ENCODE assay signal across 19 cellular contexts in the genomic region with DNA sequence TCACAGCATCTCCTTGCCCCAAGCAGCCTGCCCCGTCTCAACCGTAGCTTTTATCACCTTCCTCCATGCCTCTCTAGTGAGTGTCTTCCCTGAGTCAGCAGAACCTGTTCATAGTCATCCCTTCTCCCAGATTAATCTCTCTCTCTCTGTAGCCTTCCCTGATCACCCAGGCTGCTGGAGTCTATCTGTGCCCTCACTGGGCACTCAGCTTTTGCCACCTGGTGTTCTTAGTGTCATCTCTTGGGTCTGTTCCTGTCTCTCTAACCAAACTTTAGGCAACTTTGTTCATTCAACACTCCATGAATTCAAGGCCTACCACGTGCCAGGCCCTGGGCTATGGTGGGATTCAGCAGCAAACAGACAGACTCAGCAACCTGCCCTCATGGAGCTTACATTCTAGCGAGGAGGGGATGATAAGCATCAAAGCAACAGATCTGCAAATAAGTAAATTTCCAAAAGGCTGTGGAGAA.
DNase-seq lines count a peak whose midpoint lies in the region; ATAC-seq, FAIRE-seq and TF ChIP-seq lines count a peak whose summit lies in the region.
"Had no signal": no experiment of that assay in that cellular context is flagged by ENCODE, and none has a peak within 500 bp of the region (broad histone marks: within the 10 kb centered on the region; RNA-seq: fewer than 3 reads in every experiment).

No MANE protein-coding gene starts in this region.

- H3K4me1 ChIP-seq in heart left ventricle (peaks cover 5 to 69% (median 51%) of the 10 kb centered on the region in 12 donors), gastrocnemius medialis (peaks cover 0 to 18% of the 10 kb centered on the region in 2 donors), mammary epithelial cell (ENCODE audit: insufficient read depth, low read length) (no peaks in the 10 kb centered on the region)

- H3K9me3 Mint-ChIP-seq in activated B cell treated with CpG ODN at 0.5 μM for 24 hours, result no peaks in the 10 kb centered on the region
- H3K9me3 Mint-ChIP-seq: activated T-cell treated with anti-CD3 and anti-CD28 coated beads, Interleukin-2, amount 50 U/mL, for 24 hours; memory B cell; WTC11 had no signal

- no peak for ATAC-seq in activated B cell treated with CpG ODN at 0.5 μM for 24 hours (ENCODE audit: low read depth)
- ATAC-seq in heart left ventricle, result no peak
- no peak for ATAC-seq in gastrocnemius medialis
- no peak for ATAC-seq in HG03045 (IDR thresholded peaks at IDR 0.05; ENCODE audit: unreplicated experiment)
- ATAC-seq: WTC11 had no signal

- DNase-seq in GM12892 (ENCODE audit: insufficient read length), result no peak
- peak; percentile 12 for DNase-seq in activated B cell treated with CpG ODN at 0.5 μM for 24 hours
- DNase-seq in heart left ventricle, result peak in 2 of 5 donors; percentile 3 to 8
- peak; percentile 1 for DNase-seq in gastrocnemius medialis
- no peak for DNase-seq in mammary epithelial cell
- DNase-seq in medulla oblongata (ENCODE audit: extremely low spot score), result no peak
- no peak for DNase-seq in activated CD4-positive, alpha-beta T cell treated with anti-CD3 and anti-CD28 coated beads, Interleukin-2, amount 50 U/mL, for 48 hours
- DNase-seq: C1 segment of cervical spinal cord, DMS79 treated with DMSO at 0.1 percent for 48 hours, NCI-H1436 treated with DMSO at 0.1 percent for 48 hours, NCI-H510A treated with DMSO at 0.1 percent for 48 hours, small intestine, SW 1271 had no signal

- no peaks in the 10 kb centered on the region for H3K9me3 ChIP-seq in heart left ventricle
- H3K9me3 ChIP-seq in gastrocnemius medialis, result no peaks in the 10 kb centered on the region
- no peaks in the 10 kb centered on the region for H3K9me3 ChIP-seq in mammary epithelial cell (replicated peaks; ENCODE audit: insufficient read depth, low read length)

- dilution Hi-C loops in mammary epithelial cell (cut with HindIII; ENCODE audit: low sequenced_read_pairs), result no loop called here

- H3K36me3 ChIP-seq in heart left ventricle (peaks cover 0 to 6% (median 0%) of the 10 kb centered on the region in 9 donors), gastrocnemius medialis (no peaks in the 10 kb centered on the region), mammary epithelial cell (ENCODE audit: insufficient read depth, low read length) (no peaks in the 10 kb centered on the region)

- no peaks in the 10 kb centered on the region for H3K27me3 Mint-ChIP-seq in activated B cell treated with CpG ODN at 0.5 μM for 24 hours
- H3K27me3 Mint-ChIP-seq: activated T-cell treated with anti-CD3 and anti-CD28 coated beads, Interleukin-2, amount 50 U/mL, for 24 hours; memory B cell had no signal

- no peak overlapping the region for H3K27ac Mint-ChIP-seq in activated B cell treated with CpG ODN at 0.5 μM for 24 hours
- H3K27ac Mint-ChIP-seq: activated T-cell treated with anti-CD3 and anti-CD28 coated beads, Interleukin-2, amount 50 U/mL, for 24 hours; memory B cell; WTC11 had no signal

- TF ChIP-seq POLR2A in GM12892 (IDR thresholded peaks at IDR 0.05; ENCODE audit: low read depth, low read length), result no peak
- TF ChIP-seq POLR2A in heart left ventricle (IDR thresholded peaks at IDR 0.05), result no peak
- no peak for TF ChIP-seq POLR2A in gastrocnemius medialis (IDR thresholded peaks at IDR 0.05)

- H3K27me3 ChIP-seq in heart left ventricle, result no peaks in the 10 kb centered on the region
- H3K27me3 ChIP-seq in gastrocnemius medialis, result no peaks in the 10 kb centered on the region
- no peaks in the 10 kb centered on the region for H3K27me3 ChIP-seq in mammary epithelial cell (ENCODE audit: insufficient read depth, low read length)

- intact Hi-C loops in activated B cell treated with CpG ODN at 0.5 μM for 24 hours (cut with micrococcal nuclease) (no loop called here), heart left ventricle (cut with DNase I) (loop anchor here in 2 of 10 donors (5.0 kb wide), 2 partner anchors 51 to 146 kb away; no protein-coding TSS in a partner anchor), gastrocnemius medialis (cut with DNase I; ENCODE audit: low total_unique reads) (loop anchor here (10.0 kb wide), 1 partner anchor 693 kb away; a partner anchor contains a TSS), mammary epithelial cell (cut with micrococcal nuclease) (no loop called here)

- H3K4me3 ChIP-seq in heart left ventricle (no peak overlapping the region), gastrocnemius medialis (no peak overlapping the region), mammary epithelial cell (replicated peaks in 1 of 3; ENCODE audit: insufficient read depth in 1 of 3, low read depth in 2 of 3, low read length in 3 of 3) (no peak overlapping the region)

- FAIRE-seq in GM12892 (lab: Jason Lieb, UNC), result peak; percentile 66
- FAIRE-seq: H54, small intestine had no signal

- H3K4me2 ChIP-seq in mammary epithelial cell (ENCODE audit: insufficient read depth, low read depth, low read length), result no peak overlapping the region
- H3K4me2 ChIP-seq: KMS-11 had no signal

- H3K36me3 Mint-ChIP-seq in activated B cell treated with CpG ODN at 0.5 μM for 24 hours (ENCODE audit: low read depth), result no peaks in the 10 kb centered on the region
- H3K36me3 Mint-ChIP-seq: memory B cell, WTC11 had no signal

- POLR2A ChIA-PET in activated B cell treated with CpG ODN at 0.5 μM for 24 hours (lab: Charles Lee), result no interaction called here

- H3K9ac ChIP-seq in mammary epithelial cell (ENCODE audit: insufficient read depth, low read length), result no peak overlapping the region
- H3K9ac ChIP-seq: KMS-11 had no signal

- H4K20me1 ChIP-seq in mammary epithelial cell (ENCODE audit: insufficient read depth, low read length), result no peaks in the 10 kb centered on the region

- no peak overlapping the region for H3K4me3 Mint-ChIP-seq in activated B cell treated with CpG ODN at 0.5 μM for 24 hours
- H3K4me3 Mint-ChIP-seq: activated T-cell treated with anti-CD3 and anti-CD28 coated beads, Interleukin-2, amount 50 U/mL, for 24 hours; memory B cell; WTC11 had no signal

- TF ChIP-seq CTCF in activated B cell treated with CpG ODN at 0.5 μM for 24 hours (IDR thresholded peaks at IDR 0.05) (no peak), heart left ventricle (IDR thresholded peaks at IDR 0.05) (no peak), gastrocnemius medialis (IDR thresholded peaks at IDR 0.05 in 4 of 5, conservative IDR thresholded peaks at IDR 0.05 in 1 of 5) (no peak), mammary epithelial cell (conservative IDR thresholded peaks at IDR 0.05 in 1 of 2, IDR thresholded peaks at IDR 0.05 in 1 of 2; ENCODE audit: extremely low read depth in 1 of 2, insufficient read depth in 1 of 2, low read depth in 1 of 2, low read length in 2 of 2) (no peak)

- 93 to 97% (median 95%) methylated on average over 4 of the region's 4 CpGs for WGBS in heart left ventricle, 4 donors
- WGBS in mammary epithelial cell (ENCODE audit: low coverage, missing lambda C conversion rate), result 89% methylated on average over 4 of the region's 4 CpGs

- CTCF ChIA-PET in activated B cell treated with CpG ODN at 0.5 μM for 24 hours (lab: Charles Lee), result interaction anchor here (2.0 kb wide), 1 partner anchor 14 kb away, joined by 6 read pairs; no protein-coding TSS in a partner anchor
- CTCF ChIA-PET in mammary epithelial cell (lab: Charles Lee; ENCODE audit: low non-redundant PET), result no interaction called here

- no peaks in the 10 kb centered on the region for H3K79me2 ChIP-seq in mammary epithelial cell (ENCODE audit: insufficient read depth, low read length)

- peaks cover 24% of the 10 kb centered on the region for H3K4me1 Mint-ChIP-seq in activated B cell treated with CpG ODN at 0.5 μM for 24 hours
- H3K4me1 Mint-ChIP-seq: WTC11 had no signal

- BruUV-seq in mammary epithelial cell (replicated peaks; lab: Mats Ljungman, UMichigan), result no TSS peak

- H3K27ac ChIP-seq in heart left ventricle, result peak overlapping the region; percentile 75 to 96 (median 86)
- peak overlapping the region in 3 of 4 donors; percentile 72 to 82 (median 80) for H3K27ac ChIP-seq in gastrocnemius medialis
- H3K27ac ChIP-seq in mammary epithelial cell (ENCODE audit: insufficient read depth, low read depth, low read length), result no peak overlapping the region
- H3K27ac ChIP-seq: KMS-11 had no signal

- in situ Hi-C loops in gastrocnemius medialis (cut with MboI; ENCODE audit: low sequenced_read_pairs in 4 of 4), result no loop called here
- in situ Hi-C loops in mammary epithelial cell (cut with MboI; ENCODE audit: low sequenced_read_pairs in 2 of 2), result no loop called here

- H2AFZ ChIP-seq in mammary epithelial cell (ENCODE audit: low read depth, low read length), result no peak overlapping the region

Comparison
In these comparisons a context has a peak if more than half of its experiments do, and no peak if none do; other contexts are left out.
1. DNase-seq: peak in activated B cell treated with CpG ODN at 0.5 μM for 24 hours (single experiment) and gastrocnemius medialis (2 of 2); none in GM12892 (single experiment), mammary epithelial cell (single experiment), medulla oblongata (single experiment) and activated CD4-positive, alpha-beta T cell treated with anti-CD3 and anti-CD28 coated beads, Interleukin-2, amount 50 U/mL, for 48 hours (0 of 2).